25 cellular contexts compared by ENCODE assay signal in genomic region chr15:76991048-76991447, GRCh38. TPM values are rescaled to one million over a fixed set of nuclear protein-coding genes. Genes with fewer than 3 reads are reported as not detected.
DNase-seq lines count a peak whose midpoint lies in the region; ATAC-seq, FAIRE-seq and TF ChIP-seq lines count a peak whose summit lies in the region.
"Had no signal": no experiment of that assay in that cellular context is flagged by ENCODE, and none has a peak within 500 bp of the region (broad histone marks: within the 10 kb centered on the region; RNA-seq: fewer than 3 reads in every experiment).

No MANE protein-coding gene starts in this region.

- no peak overlapping the region for H3K4ac ChIP-seq in neuronal stem cell (ENCODE audit: low read length)

- no peak overlapping the region for H2BK15ac ChIP-seq in neuronal stem cell (ENCODE audit: low read length)

- peak overlapping the region; percentile 53 for H3K27ac Mint-ChIP-seq in activated CD4-positive, alpha-beta memory T cell treated with anti-CD3 and anti-CD28 coated beads, Interleukin-2, amount 10 ng/mL, durations not matched to agents 7 days and 5 days
- H3K27ac Mint-ChIP-seq: H9 had no signal

- no peak for TF ChIP-seq EP300 in HepG2 (IDR thresholded peaks at IDR 0.05; ENCODE audit: low read depth in 2 of 2, low read length in 2 of 2)
- no peak for TF ChIP-seq EP300 in HepG2 (CRISPR knock-in tag; IDR thresholded peaks at IDR 0.05; ENCODE audit: borderline replicate concordance)

- no TSS peak for BruUV-seq in HepG2 (replicated peaks; lab: Mats Ljungman, UMichigan)

- H3K27ac ChIP-seq in right lobe of liver (no peak overlapping the region), HepG2 (ENCODE audit: extremely low read length, insufficient read depth, low read length) (no peak overlapping the region), neuronal stem cell (replicated peaks; ENCODE audit: low read length) (no peak overlapping the region)
- H3K27ac ChIP-seq: foreskin keratinocyte, hepatocyte, testis had no signal

- no peaks in the 10 kb centered on the region for H3K9me3 ChIP-seq in right lobe of liver
- H3K9me3 ChIP-seq in HepG2 (ENCODE audit: low read length): no peaks in the 10 kb centered on the region
- no peaks in the 10 kb centered on the region for H3K9me3 ChIP-seq in neuronal stem cell (replicated peaks in 1 of 2; ENCODE audit: control insufficient read depth in 2 of 2, insufficient read depth in 1 of 2, low read depth in 1 of 2, low read length in 2 of 2)
- H3K9me3 ChIP-seq: testis had no signal

- no peak overlapping the region for H2BK5ac ChIP-seq in neuronal stem cell (ENCODE audit: low read length)

- POLR2A ChIA-PET in HepG2 (lab: Yijun Ruan, JAX): no interaction called here
- POLR2A ChIA-PET in activated CD4-positive, alpha-beta memory T cell treated with anti-CD3 and anti-CD28 coated beads, Interleukin-2, amount 10 ng/mL, durations not matched to agents 7 days and 5 days (lab: Charles Lee): interaction anchor here (5.2 kb wide), 1 partner anchor 13 kb away, joined by 37 read pairs; no protein-coding TSS in a partner anchor

- H2BK12ac ChIP-seq in neuronal stem cell (ENCODE audit: low read length): no peak overlapping the region

- H3K36me3 ChIP-seq in right lobe of liver: no peaks in the 10 kb centered on the region
- no peaks in the 10 kb centered on the region for H3K36me3 ChIP-seq in HepG2 (replicated peaks in 1 of 2; ENCODE audit: control insufficient read depth in 1 of 2, insufficient read depth in 2 of 2, low read length in 2 of 2)
- no peaks in the 10 kb centered on the region for H3K36me3 ChIP-seq in neuronal stem cell (replicated peaks in 1 of 2; ENCODE audit: control insufficient read depth in 2 of 2, insufficient read depth in 2 of 2, low read length in 2 of 2)

- no peak overlapping the region for H3K4me3 Mint-ChIP-seq in activated CD4-positive, alpha-beta memory T cell treated with anti-CD3 and anti-CD28 coated beads, Interleukin-2, amount 10 ng/mL, durations not matched to agents 7 days and 5 days
- H3K4me3 Mint-ChIP-seq: H9 had no signal

- CTCF ChIA-PET in HepG2 (lab: Yijun Ruan, JAX; ENCODE audit: low intra/inter-chr PET ratio, low total read pairs): no interaction called here
- CTCF ChIA-PET in activated CD4-positive, alpha-beta memory T cell treated with anti-CD3 and anti-CD28 coated beads, Interleukin-2, amount 10 ng/mL, durations not matched to agents 7 days and 5 days (lab: Charles Lee): no interaction called here

- ATAC-seq in right lobe of liver: no peak
- no peak for ATAC-seq in HepG2
- ATAC-seq in GM18858 (IDR thresholded peaks at IDR 0.05; ENCODE audit: unreplicated experiment): no peak
- no peak for ATAC-seq in GM21390 (IDR thresholded peaks at IDR 0.05; ENCODE audit: unreplicated experiment)
- no peak for ATAC-seq in HG03469 (IDR thresholded peaks at IDR 0.05; ENCODE audit: unreplicated experiment)
- ATAC-seq: foreskin keratinocyte had no signal

- no peak overlapping the region for H4K91ac ChIP-seq in neuronal stem cell (ENCODE audit: low read depth, low read length, poor library complexity)

- TF ChIP-seq RAD21 in HepG2 (CRISPR knock-in tag; IDR thresholded peaks at IDR 0.05): no peak

- no peak overlapping the region for H2AK5ac ChIP-seq in neuronal stem cell (ENCODE audit: low read depth, low read length)

- H3K9ac ChIP-seq in HepG2 (ENCODE audit: insufficient read depth, low read depth, low read length): no peak overlapping the region
- H3K9ac ChIP-seq in neuronal stem cell (ENCODE audit: low read depth, low read length, poor library complexity): no peak overlapping the region

- 63% methylated on average over 2 of the region's 7 CpGs for WGBS in right lobe of liver (ENCODE audit: insufficient coverage, low coverage, low lambda C conversion rate, missing lambda C conversion rate)
- 35% methylated on average over 7 of the region's 7 CpGs for WGBS in HepG2 (ENCODE audit: low lambda C conversion rate)
- WGBS in neuronal stem cell (ENCODE audit: extremely low coverage in 2 of 2, insufficient read length in 2 of 2, insufficient replicate concordance in 1 of 2), 2 donors: no CpG with 5 or more reads among the region's 7 CpGs

- H3K36me3 Mint-ChIP-seq in activated CD4-positive, alpha-beta memory T cell treated with anti-CD3 and anti-CD28 coated beads, Interleukin-2, amount 10 ng/mL, durations not matched to agents 7 days and 5 days (ENCODE audit: low read depth): peaks cover 11% of the 10 kb centered on the region

- peak overlapping the region; percentile 80 for H3K18ac ChIP-seq in neuronal stem cell (ENCODE audit: low read length)

- TF ChIP-seq CTCF in right lobe of liver (IDR thresholded peaks at IDR 0.05) (no peak), HepG2 (CRISPR knock-in tag; IDR thresholded peaks at IDR 0.05) (no peak)

- no peaks in the 10 kb centered on the region for H3K79me1 ChIP-seq in neuronal stem cell (ENCODE audit: low read depth, low read length)

- in situ Hi-C loops in HepG2 (cut with HindIII; ENCODE audit: extremely low pct_ligation_motif_present, low pct_unique_long_range_greater_than_20kb): no loop called here

- H3K4me1 ChIP-seq in right lobe of liver (no peaks in the 10 kb centered on the region), HepG2 (ENCODE audit: insufficient read depth, low read length) (no peaks in the 10 kb centered on the region; the same call in 1 of the 2 replicates), neuronal stem cell (ENCODE audit: control insufficient read depth in 2 of 2, insufficient read depth in 1 of 2, low read depth in 1 of 2, low read length in 2 of 2) (peaks cover 4 to 7% of the 10 kb centered on the region in 2 donors)

- no peaks in the 10 kb centered on the region for H4K20me1 ChIP-seq in HepG2 (ENCODE audit: insufficient read depth, low read length)

- no peak for FAIRE-seq in HepG2 (lab: Jason Lieb, UNC)
- FAIRE-seq: RCC 7860 had no signal

- intact Hi-C loops in right lobe of liver (cut with DNase I) (no loop called here), HepG2 (cut with micrococcal nuclease; ENCODE audit: unreplicated experiment) (no loop called here)

- H2AFZ ChIP-seq in HepG2 (ENCODE audit: low read length): no peak overlapping the region
- no peak overlapping the region for H2AFZ ChIP-seq in neuronal stem cell (ENCODE audit: low read length)
- H2AFZ ChIP-seq: hepatocyte had no signal

- no peak overlapping the region for H3K4me3 ChIP-seq in right lobe of liver
- H3K4me3 ChIP-seq in HepG2 (replicated peaks in 1 of 3; ENCODE audit: insufficient read depth in 1 of 3, low read depth in 2 of 3, low read length in 3 of 3): no peak overlapping the region
- H3K4me3 ChIP-seq in neuronal stem cell (ENCODE audit: low read length in 2 of 2): no peak overlapping the region
- H3K4me3 ChIP-seq: hepatocyte, lung, testis had no signal

- H3K23ac ChIP-seq in neuronal stem cell (ENCODE audit: low read depth, low read length, poor library complexity): peak overlapping the region; percentile 3

- DNase-seq in right lobe of liver (peak; percentile 27 to 56 (median 37)), HepG2 (ENCODE audit: low spot score) (no peak), neuronal stem cell (ENCODE audit: low spot score) (no peak), NCI-H146 treated with DMSO at 0.1 percent for 48 hours (lab: John Stamatoyannopoulos, UW; ENCODE audit: unreplicated experiment) (no peak)
- DNase-seq in activated CD4-positive, alpha-beta memory T cell treated with anti-CD3 and anti-CD28 coated beads, Interleukin-2, amount 10 ng/mL, durations not matched to agents 7 days and 5 days: no peak
- DNase-seq: activated CD4-positive, alpha-beta T cell treated with anti-CD3 and anti-CD28 coated beads for 1 hour; amniotic stem cell; caudate nucleus; foreskin keratinocyte; H9; Kasumi-1; NCI-H510A; NK-92 treated with Interleukin-12 subunit alpha and Interleukin-12 subunit beta, amount 100 ng/mL, for 24 hours; occipital lobe; stimulated activated CD4-positive, alpha-beta T cell treated with anti-CD3 and anti-CD28 coated beads, Interleukin-15, amount 100 ng/mL, for 24 hours; T-helper 9 cell; testis had no signal

- H3K27me3 Mint-ChIP-seq in activated CD4-positive, alpha-beta memory T cell treated with anti-CD3 and anti-CD28 coated beads, Interleukin-2, amount 10 ng/mL, durations not matched to agents 7 days and 5 days: no peaks in the 10 kb centered on the region

- H3K4me2 ChIP-seq in HepG2 (ENCODE audit: low read depth, low read length) (no peak overlapping the region), neuronal stem cell (ENCODE audit: insufficient read depth, low read length, poor library complexity, severe bottlenecking) (no peak overlapping the region)
- H3K4me2 ChIP-seq: hepatocyte had no signal

- no peak overlapping the region for H3K14ac ChIP-seq in neuronal stem cell (ENCODE audit: low read length)

- H3K27me3 ChIP-seq in right lobe of liver: no peaks in the 10 kb centered on the region
- H3K27me3 ChIP-seq in HepG2 (ENCODE audit: control insufficient read depth in 1 of 2, insufficient read depth in 2 of 2, low read length in 2 of 2): peaks cover 6 to 55% of the 10 kb centered on the region in 2 experiments; a peak in 4 of 5 replicates
- H3K27me3 ChIP-seq in neuronal stem cell (ENCODE audit: control insufficient read depth in 3 of 3, insufficient read depth in 3 of 3, low read depth in 1 of 3, low read length in 3 of 3): peaks cover 0 to 44% (median 0%) of the 10 kb centered on the region in 3 experiments
- H3K27me3 ChIP-seq: foreskin keratinocyte, hepatocyte, testis had no signal

- H3K9me3 Mint-ChIP-seq in activated CD4-positive, alpha-beta memory T cell treated with anti-CD3 and anti-CD28 coated beads, Interleukin-2, amount 10 ng/mL, durations not matched to agents 7 days and 5 days: no peaks in the 10 kb centered on the region
- H3K9me3 Mint-ChIP-seq: H9 had no signal

- no peak overlapping the region for H2BK120ac ChIP-seq in neuronal stem cell (ENCODE audit: low read depth, low read length)

- no peak overlapping the region for H4K8ac ChIP-seq in neuronal stem cell (ENCODE audit: low read depth, low read length)

- peaks cover 76% of the 10 kb centered on the region for H3K4me1 Mint-ChIP-seq in activated CD4-positive, alpha-beta memory T cell treated with anti-CD3 and anti-CD28 coated beads, Interleukin-2, amount 10 ng/mL, durations not matched to agents 7 days and 5 days

- no peaks in the 10 kb centered on the region for H3K79me2 ChIP-seq in HepG2 (ENCODE audit: insufficient read depth, low read length)
- H3K79me2 ChIP-seq: hepatocyte had no signal

- no peak for TF ChIP-seq POLR2A in right lobe of liver (IDR thresholded peaks at IDR 0.05)
- no peak for TF ChIP-seq POLR2A in HepG2 (IDR thresholded peaks at IDR 0.05; ENCODE audit: insufficient read depth in 1 of 2, low read depth in 2 of 2, low read length in 2 of 2)

RNA-seq across cellular contexts. Expression of gene PSTPIP1, which starts 3.9 kb away (rescaled TPM):
- 1 to 10 TPM; 1.2 to 4.9 (median 2.2) TPM for total RNA-seq in right lobe of liver
- total RNA-seq in HepG2 (2016; rRNA removed; fragmentation: Illumina TruSeq; extraction: Trizol): 8.7 and 9.2 TPM in 2 replicates
- 5.7 and 10.5 TPM in 2 replicates for total RNA-seq in HepG2 (2016; cell fraction: cytosol; rRNA removed; fragmentation: Illumina TruSeq; extraction: Trizol; ENCODE audit: low read depth)
- 8.0 and 9.9 TPM in 2 replicates for total RNA-seq in HepG2 (2016; cell fraction: insoluble cytoplasmic fraction; rRNA removed; fragmentation: Illumina TruSeq; extraction: Trizol)
- total RNA-seq in HepG2 (2016; cell fraction: membrane; rRNA removed; fragmentation: Illumina TruSeq; extraction: Trizol): 9.1 and 10.1 TPM in 2 replicates
- 2.9 and 4.0 TPM in 2 replicates for total RNA-seq in HepG2 (2016; cell fraction: nucleus; rRNA removed; fragmentation: Illumina TruSeq; extraction: Trizol)
- 4.4 TPM in 2 replicates for polyA plus RNA-seq in HepG2 (2011; rRNA removed)
- 3.9 and 5.6 TPM in 2 replicates for polyA plus RNA-seq in HepG2 (2011; cell fraction: cytosol; rRNA removed)
- polyA plus RNA-seq in HepG2 (2011; cell fraction: nucleus; rRNA removed): 4.4 and 6.8 TPM in 2 replicates
- polyA plus RNA-seq in HepG2 (2012): 3.9 and 7.4 TPM in 2 replicates
- 7.4 and 12.4 TPM in 2 replicates for polyA plus RNA-seq in HepG2 (2016; cell fraction: cytosol; fragmentation: Illumina TruSeq; extraction: Trizol; ENCODE audit: low read depth)
- polyA plus RNA-seq in HepG2 (2016; cell fraction: insoluble cytoplasmic fraction; fragmentation: Illumina TruSeq; extraction: Trizol; ENCODE audit: low read depth): 7.8 and 11.1 TPM in 2 replicates
- polyA plus RNA-seq in HepG2 (2016; cell fraction: membrane; fragmentation: Illumina TruSeq; extraction: Trizol; ENCODE audit: low read depth): 9.1 and 13.5 TPM in 2 replicates
- 6.9 and 7.5 TPM in 2 replicates for polyA plus RNA-seq in HepG2 (2016; cell fraction: nucleus; fragmentation: Illumina TruSeq; extraction: Trizol; ENCODE audit: insufficient read depth, low read depth)
- polyA minus RNA-seq in HepG2 (2011; rRNA and poly(A)+ RNA removed; ENCODE audit: low replicate concordance): 2.2 TPM in 1 of 2 replicates, not detected in the other
- polyA minus RNA-seq in HepG2 (2011; cell fraction: cytosol; rRNA and poly(A)+ RNA removed): 3.2 TPM in 1 of 2 replicates, not detected in the other
- 1.8 and 2.4 TPM in 2 replicates for polyA minus RNA-seq in HepG2 (2011; cell fraction: nucleus; rRNA and poly(A)+ RNA removed)
- 100 to 1,000 TPM; 181 to 187 TPM for total RNA-seq in activated CD4-positive, alpha-beta memory T cell treated with anti-CD3 and anti-CD28 coated beads, Interleukin-2, amount 10 ng/mL, durations not matched to agents 7 days and 5 days
- 2.0 TPM for polyA plus RNA-seq in neuronal stem cell (2013, experiment 1 of 2)
- 1.8 TPM for polyA plus RNA-seq in neuronal stem cell (2013, experiment 2 of 2)
- total RNA-seq: epithelial cell of proximal tubule, hepatocyte, SK-MEL-5 had no signal
- polyA plus RNA-seq: hepatocyte had no signal

RNA-seq across cellular contexts. Expression of gene RCN2, which starts 59.5 kb away (rescaled TPM):
- total RNA-seq in right lobe of liver: 10 to 100 TPM in 3 of 6 experiments, 1 to 10 TPM in 3; 5.6 to 17.6 (median 11.8) TPM
- 62.3 and 89.0 TPM in 2 replicates for total RNA-seq in HepG2 (2016; rRNA removed; fragmentation: Illumina TruSeq; extraction: Trizol)
- total RNA-seq in HepG2 (2016; cell fraction: cytosol; rRNA removed; fragmentation: Illumina TruSeq; extraction: Trizol; ENCODE audit: low read depth): 38.4 and 44.7 TPM in 2 replicates
- 61.6 and 95.0 TPM in 2 replicates for total RNA-seq in HepG2 (2016; cell fraction: insoluble cytoplasmic fraction; rRNA removed; fragmentation: Illumina TruSeq; extraction: Trizol)
- 74.7 and 94.1 TPM in 2 replicates for total RNA-seq in HepG2 (2016; cell fraction: membrane; rRNA removed; fragmentation: Illumina TruSeq; extraction: Trizol)
- 78.6 and 95.6 TPM in 2 replicates for total RNA-seq in HepG2 (2016; cell fraction: nucleus; rRNA removed; fragmentation: Illumina TruSeq; extraction: Trizol)
- 57.4 and 84.4 TPM in 2 replicates for polyA plus RNA-seq in HepG2 (2011; rRNA removed)
- polyA plus RNA-seq in HepG2 (2011; cell fraction: cytosol; rRNA removed): 33.0 and 44.7 TPM in 2 replicates
- polyA plus RNA-seq in HepG2 (2011; cell fraction: nucleus; rRNA removed): 16.7 and 20.6 TPM in 2 replicates
- 42.9 and 56.2 TPM in 2 replicates for polyA plus RNA-seq in HepG2 (2012)
- 79.6 and 84.5 TPM in 2 replicates for polyA plus RNA-seq in HepG2 (2016; cell fraction: cytosol; fragmentation: Illumina TruSeq; extraction: Trizol; ENCODE audit: low read depth)
- polyA plus RNA-seq in HepG2 (2016; cell fraction: insoluble cytoplasmic fraction; fragmentation: Illumina TruSeq; extraction: Trizol; ENCODE audit: low read depth): 90.9 and 101 TPM in 2 replicates
- polyA plus RNA-seq in HepG2 (2016; cell fraction: membrane; fragmentation: Illumina TruSeq; extraction: Trizol; ENCODE audit: low read depth): 107 and 109 TPM in 2 replicates
- polyA plus RNA-seq in HepG2 (2016; cell fraction: nucleus; fragmentation: Illumina TruSeq; extraction: Trizol; ENCODE audit: insufficient read depth, low read depth): 183 and 188 TPM in 2 replicates
- polyA minus RNA-seq in HepG2 (2011; rRNA and poly(A)+ RNA removed; ENCODE audit: low replicate concordance): 4.9 and 5.6 TPM in 2 replicates
- polyA minus RNA-seq in HepG2 (2011; cell fraction: cytosol; rRNA and poly(A)+ RNA removed): 27.7 and 30.6 TPM in 2 replicates
- 18.3 and 20.5 TPM in 2 replicates for polyA minus RNA-seq in HepG2 (2011; cell fraction: nucleus; rRNA and poly(A)+ RNA removed)
- total RNA-seq in activated CD4-positive, alpha-beta memory T cell treated with anti-CD3 and anti-CD28 coated beads, Interleukin-2, amount 10 ng/mL, durations not matched to agents 7 days and 5 days: 10 to 100 TPM; 23.0 to 24.9 TPM
- polyA plus RNA-seq in neuronal stem cell (2013, experiment 1 of 2): 246 TPM
- 252 TPM for polyA plus RNA-seq in neuronal stem cell (2013, experiment 2 of 2)

Comparison
In these comparisons a context has a peak if more than half of its experiments do, and no peak if none do; other contexts are left out.
1. DNase-seq: peak in right lobe of liver (3 of 3); none in HepG2 (single experiment), activated CD4-positive, alpha-beta memory T cell treated with anti-CD3 and anti-CD28 coated beads, Interleukin-2, amount 10 ng/mL, durations not matched to agents 7 days and 5 days (single experiment), neuronal stem cell (single experiment) and NCI-H146 treated with DMSO at 0.1 percent for 48 hours (single experiment).
2. RNA of gene PSTPIP1, which starts 3.9 kb away (total RNA-seq): 181 to 187 TPM in activated CD4-positive, alpha-beta memory T cell treated with anti-CD3 and anti-CD28 coated beads, Interleukin-2, amount 10 ng/mL, durations not matched to agents 7 days and 5 days; 2.9 to 10.5 TPM in HepG2 and 1.2 to 4.9 TPM in right lobe of liver; every median in the first group is over 10 times any median in the second.